12 cellular contexts compared by ENCODE assay signal in the genomic region with DNA sequence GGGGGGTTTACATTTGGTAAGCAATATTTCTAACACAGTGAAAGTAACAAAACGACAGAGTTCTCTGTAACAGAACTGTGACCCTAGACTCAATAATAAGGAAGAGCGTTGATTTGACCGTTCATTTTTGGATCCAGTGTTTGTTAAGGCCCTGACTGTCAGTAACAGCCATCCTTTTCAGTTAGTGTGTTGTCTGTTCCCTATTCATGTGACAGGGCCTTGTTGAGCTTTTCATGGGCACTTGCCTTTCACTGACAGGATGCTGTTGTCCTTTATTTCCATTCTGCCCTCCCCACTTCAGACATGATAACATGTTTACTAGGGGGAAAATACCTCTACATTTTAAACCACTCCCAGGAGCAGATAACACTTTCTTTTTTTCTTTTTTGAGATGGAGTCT. TPM values are rescaled to one million over a fixed set of nuclear protein-coding genes. Genes with fewer than 3 reads are reported as not detected.
DNase-seq lines count a peak whose midpoint lies in the region; ATAC-seq, FAIRE-seq and TF ChIP-seq lines count a peak whose summit lies in the region.
"Had no signal": no experiment of that assay in that cellular context is flagged by ENCODE, and none has a peak within 500 bp of the region (broad histone marks: within the 10 kb centered on the region; RNA-seq: fewer than 3 reads in every experiment).

No MANE protein-coding gene starts in this region.

- H3K4me3 ChIP-seq in keratinocyte (ENCODE audit: control insufficient read depth in 2 of 3, extremely low read depth in 1 of 3, insufficient read depth in 2 of 3, low read depth in 1 of 3, low read length in 3 of 3) (no peak overlapping the region), thoracic aorta (no peak overlapping the region)

- H3K27ac ChIP-seq in keratinocyte (ENCODE audit: control insufficient read depth, insufficient read depth, low read length) (peak overlapping the region; percentile 91), thoracic aorta (peak overlapping the region; percentile 61 to 74)

- H3K4me2 ChIP-seq in keratinocyte (ENCODE audit: control insufficient read depth, extremely low read depth, insufficient read depth, low read depth, low read length), result peak overlapping the region; percentile 95

- H3K4me1 ChIP-seq in keratinocyte (ENCODE audit: control insufficient read depth, extremely low read depth, insufficient read depth, low read length), result peaks cover 60% of the 10 kb centered on the region
- H3K4me1 ChIP-seq in thoracic aorta (ENCODE audit: control insufficient read depth in 1 of 2, low read depth in 2 of 2), result peaks cover 52 to 84% of the 10 kb centered on the region in 2 donors

- CTCF ChIA-PET in activated CD8-positive, alpha-beta memory T cell treated with anti-CD3 and anti-CD28 coated beads, Interleukin-2, amount 10 ng/mL, durations not matched to agents 7 days and 5 days (lab: Charles Lee), result no interaction called here

- peaks cover 4% of the 10 kb centered on the region for H3K36me3 Mint-ChIP-seq in activated naive CD4-positive, alpha-beta T cell treated with anti-CD3 and anti-CD28 coated beads, Interleukin-2, amount 50 U/mL, for 24 hours
- H3K36me3 Mint-ChIP-seq in brain, result peaks cover 6% of the 10 kb centered on the region
- H3K36me3 Mint-ChIP-seq in activated CD8-positive, alpha-beta memory T cell treated with anti-CD3 and anti-CD28 coated beads, Interleukin-2, amount 10 ng/mL, durations not matched to agents 7 days and 5 days, result peaks cover 8% of the 10 kb centered on the region

- FAIRE-seq in keratinocyte (lab: Jason Lieb, UNC), result no peak
- FAIRE-seq: TTC549 had no signal

- no peaks in the 10 kb centered on the region for H3K9me3 ChIP-seq in keratinocyte (ENCODE audit: control insufficient read depth, low read depth, low read length)
- H3K9me3 ChIP-seq in thoracic aorta, result no peaks in the 10 kb centered on the region

- H3K27me3 Mint-ChIP-seq in activated naive CD4-positive, alpha-beta T cell treated with anti-CD3 and anti-CD28 coated beads, Interleukin-2, amount 50 U/mL, for 24 hours, result no peaks in the 10 kb centered on the region
- no peaks in the 10 kb centered on the region for H3K27me3 Mint-ChIP-seq in brain
- no peaks in the 10 kb centered on the region for H3K27me3 Mint-ChIP-seq in activated CD8-positive, alpha-beta memory T cell treated with anti-CD3 and anti-CD28 coated beads, Interleukin-2, amount 10 ng/mL, durations not matched to agents 7 days and 5 days

- H3K4me1 Mint-ChIP-seq in activated naive CD4-positive, alpha-beta T cell treated with anti-CD3 and anti-CD28 coated beads, Interleukin-2, amount 50 U/mL, for 24 hours, result peaks cover 92% of the 10 kb centered on the region
- peaks cover 96% of the 10 kb centered on the region for H3K4me1 Mint-ChIP-seq in brain
- H3K4me1 Mint-ChIP-seq in activated CD8-positive, alpha-beta memory T cell treated with anti-CD3 and anti-CD28 coated beads, Interleukin-2, amount 10 ng/mL, durations not matched to agents 7 days and 5 days, result peaks cover 34% of the 10 kb centered on the region

- H2AFZ ChIP-seq in keratinocyte (ENCODE audit: control insufficient read depth, low read length), result no peak overlapping the region

- no peaks in the 10 kb centered on the region for H4K20me1 ChIP-seq in keratinocyte (ENCODE audit: control insufficient read depth, extremely low read depth, insufficient read depth, low read length)

- no peak for ATAC-seq in thoracic aorta (ENCODE audit: insufficient number of reproducible peaks, low FRiP score, low read depth)
- ATAC-seq in activated CD8-positive, alpha-beta memory T cell treated with anti-CD3 and anti-CD28 coated beads, Interleukin-2, amount 10 ng/mL, durations not matched to agents 7 days and 5 days, result no peak

- H3K4me3 Mint-ChIP-seq in activated naive CD4-positive, alpha-beta T cell treated with anti-CD3 and anti-CD28 coated beads, Interleukin-2, amount 50 U/mL, for 24 hours, result peak overlapping the region; percentile 28
- peak overlapping the region; percentile 8 to 46 (median 21) for H3K4me3 Mint-ChIP-seq in brain
- no peak overlapping the region for H3K4me3 Mint-ChIP-seq in activated CD8-positive, alpha-beta memory T cell treated with anti-CD3 and anti-CD28 coated beads, Interleukin-2, amount 10 ng/mL, durations not matched to agents 7 days and 5 days

- peak overlapping the region; percentile 19 for H3K9ac ChIP-seq in keratinocyte (ENCODE audit: control insufficient read depth, extremely low read depth, insufficient read depth, low read length)

- no peak for TF ChIP-seq CTCF in brain (conservative IDR thresholded peaks at IDR 0.05)
- TF ChIP-seq CTCF in keratinocyte (optimal IDR thresholded peaks at IDR 0.05 in 1 of 3, IDR thresholded peaks at IDR 0.05 in 1 of 3, conservative IDR thresholded peaks at IDR 0.05 in 1 of 3; ENCODE audit: extremely low read depth in 1 of 3, insufficient read depth in 2 of 3, low read length in 3 of 3), result no peak
- TF ChIP-seq CTCF in thoracic aorta (IDR thresholded peaks at IDR 0.05), result no peak

- dilution Hi-C loops in keratinocyte (cut with MboI; ENCODE audit: extremely low pct_ligation_motif_present, low sequenced_read_pairs), result no loop called here

- no peaks in the 10 kb centered on the region for H3K9me1 ChIP-seq in keratinocyte (ENCODE audit: control insufficient read depth, extremely low read depth, insufficient read depth, low read length)

- no peak for DNase-seq in activated naive CD4-positive, alpha-beta T cell treated with anti-CD3 and anti-CD28 coated beads, Interleukin-2, amount 50 U/mL, for 16 hours
- no peak for DNase-seq in keratinocyte (ENCODE audit: low read depth, low spot score)
- no peak for DNase-seq in thoracic aorta (ENCODE audit: low spot score)
- DNase-seq in activated gamma-delta T cell treated with Interleukin-2 at 50 U/mL for 16 hours, result no peak
- DNase-seq in activated CD8-positive, alpha-beta memory T cell treated with anti-CD3 and anti-CD28 coated beads, Interleukin-2, amount 10 ng/mL, durations not matched to agents 7 days and 5 days, result no peak
- no peak for DNase-seq in effector CD4-positive, alpha-beta T cell
- DNase-seq: effector memory CD4-positive, alpha-beta T cell; NCI-H2029; stimulated activated CD4-positive, alpha-beta T cell treated with anti-CD3 and anti-CD28 coated beads, Interleukin-12 subunit alpha, Interleukin-12 subunit beta, amount 100 ng/mL, for 4 hours had no signal

- H3K36me3 ChIP-seq in keratinocyte (ENCODE audit: control insufficient read depth in 2 of 2, extremely low read depth in 1 of 2, insufficient read depth in 2 of 2, low read length in 2 of 2) (no peaks in the 10 kb centered on the region), thoracic aorta (no peaks in the 10 kb centered on the region)

- no peaks in the 10 kb centered on the region for H3K9me3 Mint-ChIP-seq in activated naive CD4-positive, alpha-beta T cell treated with anti-CD3 and anti-CD28 coated beads, Interleukin-2, amount 50 U/mL, for 24 hours
- peaks cover 0 to 1% (median 0%) of the 10 kb centered on the region in 5 experiments for H3K9me3 Mint-ChIP-seq in brain
- no peaks in the 10 kb centered on the region for H3K9me3 Mint-ChIP-seq in activated CD8-positive, alpha-beta memory T cell treated with anti-CD3 and anti-CD28 coated beads, Interleukin-2, amount 10 ng/mL, durations not matched to agents 7 days and 5 days (ENCODE audit: low read depth)

- peak overlapping the region; percentile 71 for H3K27ac Mint-ChIP-seq in activated naive CD4-positive, alpha-beta T cell treated with anti-CD3 and anti-CD28 coated beads, Interleukin-2, amount 50 U/mL, for 24 hours
- H3K27ac Mint-ChIP-seq in brain, result peak overlapping the region; percentile 5 to 83 (median 77)
- H3K27ac Mint-ChIP-seq in activated CD8-positive, alpha-beta memory T cell treated with anti-CD3 and anti-CD28 coated beads, Interleukin-2, amount 10 ng/mL, durations not matched to agents 7 days and 5 days, result no peak overlapping the region

- peaks cover 88% of the 10 kb centered on the region for H3K79me2 ChIP-seq in keratinocyte (ENCODE audit: control insufficient read depth, insufficient read depth, low read length)

- no peaks in the 10 kb centered on the region for H3K27me3 ChIP-seq in keratinocyte (ENCODE audit: control insufficient read depth, extremely low read depth, insufficient read depth, low read length)
- no peaks in the 10 kb centered on the region for H3K27me3 ChIP-seq in thoracic aorta (replicated peaks; ENCODE audit: insufficient read depth)

RNA-seq across cellular contexts. Expression of a gene that starts 45.8 kb away (rescaled TPM):
- 89.6 TPM for polyA plus RNA-seq in brain (ENCODE audit: insufficient read depth, low read depth, low replicate concordance)
- 46.6 to 99.0 TPM (median 84.1 TPM) in 3 replicates for polyA plus RNA-seq in keratinocyte
- 57.9 TPM for polyA plus RNA-seq in keratinocyte (2011; ENCODE audit: low read depth)
- polyA plus RNA-seq in keratinocyte (2011; cell fraction: cytosol; rRNA removed), result 69.4 and 77.1 TPM in 2 replicates
- 90.2 and 109 TPM in 2 replicates for polyA plus RNA-seq in keratinocyte (2011; cell fraction: nucleus; rRNA removed)
- polyA plus RNA-seq in keratinocyte (2012; ENCODE audit: low replicate concordance), result 45.2 and 134 TPM in 2 replicates
- 79.8 to 148 TPM (median 96.9 TPM) in 3 replicates for polyA minus RNA-seq in keratinocyte
- polyA minus RNA-seq in keratinocyte (2011; cell fraction: cytosol; rRNA and poly(A)+ RNA removed), result 46.4 TPM
- 106 and 199 TPM in 2 replicates for polyA minus RNA-seq in keratinocyte (2011; cell fraction: nucleus; rRNA and poly(A)+ RNA removed)
- total RNA-seq in thoracic aorta, result 100 to 1,000 TPM in 1 of 2 donors, 10 to 100 TPM in 1; 60.1 to 147 TPM
- 10 to 100 TPM; 42.8 to 45.9 TPM for total RNA-seq in activated CD8-positive, alpha-beta memory T cell treated with anti-CD3 and anti-CD28 coated beads, Interleukin-2, amount 10 ng/mL, durations not matched to agents 7 days and 5 days
